In the genomic region with DNA sequence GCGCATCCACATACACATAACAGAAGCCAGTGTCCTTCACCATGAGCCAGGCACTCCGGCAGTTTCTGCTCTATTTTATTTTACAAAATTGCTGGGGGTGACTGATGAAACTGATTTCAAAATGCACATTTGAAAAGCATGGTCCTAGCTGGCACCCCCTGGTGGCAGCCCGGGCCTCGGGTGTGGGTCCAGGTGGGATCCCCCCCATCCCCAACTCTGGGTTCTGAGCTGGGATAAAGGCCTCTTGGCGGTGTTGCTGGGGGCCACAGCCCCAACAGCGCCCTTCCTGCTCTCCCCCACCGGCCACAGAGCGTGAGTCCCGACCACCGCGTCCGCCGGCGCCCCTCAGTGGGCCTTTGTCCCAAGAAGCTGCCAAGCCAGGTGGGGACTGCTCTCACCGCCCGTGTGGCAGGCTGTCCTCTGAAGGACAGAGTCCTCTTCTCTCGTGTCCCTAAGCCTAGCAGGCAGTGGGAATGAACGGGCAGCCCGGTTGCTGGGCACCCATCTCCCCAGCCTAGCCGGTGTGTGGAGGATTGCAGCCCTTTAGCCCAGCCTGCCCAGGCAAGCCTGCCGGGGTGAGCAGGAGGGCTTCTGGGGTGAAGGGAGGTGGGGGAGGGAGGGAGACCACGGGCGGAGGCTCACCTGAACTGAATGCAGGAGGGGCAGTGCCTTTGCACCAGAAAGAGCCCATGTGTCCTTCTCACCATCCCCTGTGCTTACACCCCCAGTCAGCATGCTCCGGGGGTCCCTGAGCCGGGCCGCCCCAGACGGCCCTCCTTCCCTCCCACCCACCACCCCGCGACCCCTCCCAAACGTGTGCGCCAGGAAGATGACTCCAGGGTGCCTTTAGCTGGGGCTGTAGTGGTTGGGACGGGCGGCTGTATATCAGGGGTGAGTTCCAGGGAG, we compare ENCODE assay signal across 8 cellular contexts. TPM values are rescaled to one million over a fixed set of nuclear protein-coding genes. Genes with fewer than 3 reads are reported as not detected.
DNase-seq lines count a peak whose midpoint lies in the region; ATAC-seq and TF ChIP-seq lines count a peak whose summit lies in the region.

No MANE protein-coding gene starts in this region.

- peaks cover 5% of the 10 kb centered on the region for H3K36me3 ChIP-seq in CD4-positive, CD25-positive, alpha-beta regulatory T cell (ENCODE audit: control insufficient read depth, insufficient read depth, low read length)
- H3K36me3 ChIP-seq in KMS-11 (ENCODE audit: insufficient read depth) = no peaks in the 10 kb centered on the region
- no peaks in the 10 kb centered on the region for H3K36me3 ChIP-seq in upper lobe of right lung

- peak overlapping the region; percentile 11; the same call in 1 of the 2 replicates for H3K9ac ChIP-seq in KMS-11

- H2AFZ ChIP-seq in KMS-11 (ENCODE audit: low read depth) = peak overlapping the region; percentile 81

- peak overlapping the region; percentile 68 for H3K27ac ChIP-seq in CD4-positive, CD25-positive, alpha-beta regulatory T cell (ENCODE audit: insufficient read depth, low read length, poor library complexity, severe bottlenecking)
- H3K27ac ChIP-seq in KMS-11 (no peak overlapping the region), upper lobe of right lung (peak overlapping the region; percentile 11)

- peak; percentile 13 to 23 for ATAC-seq in CD4-positive, CD25-positive, alpha-beta regulatory T cell (ENCODE audit: low read depth in 2 of 2)
- peak; percentile 28 to 39 for ATAC-seq in naive thymus-derived CD8-positive, alpha-beta T cell
- ATAC-seq in upper lobe of right lung (peak; percentile 1), HG02981 (IDR thresholded peaks at IDR 0.05; ENCODE audit: unreplicated experiment) (no peak)

- peak overlapping the region; percentile 61 for H3K4me3 ChIP-seq in CD4-positive, CD25-positive, alpha-beta regulatory T cell (ENCODE audit: low read depth, low read length)
- H3K4me3 ChIP-seq in KMS-11 (IDR thresholded peaks at IDR 0.05; ENCODE audit: insufficient read depth, low read depth, low read length) (no peak overlapping the region), epithelial cell of esophagus (ENCODE audit: low read length) (peak overlapping the region; percentile 46), upper lobe of right lung (peak overlapping the region; percentile 60)

- H3K4me1 ChIP-seq in CD4-positive, CD25-positive, alpha-beta regulatory T cell (ENCODE audit: control insufficient read depth, insufficient read depth, low read length, poor library complexity, severe bottlenecking) = peaks cover 57% of the 10 kb centered on the region
- peaks cover 54% of the 10 kb centered on the region for H3K4me1 ChIP-seq in KMS-11 (ENCODE audit: low read depth, poor library complexity, severe bottlenecking)
- H3K4me1 ChIP-seq in upper lobe of right lung = peaks cover 30% of the 10 kb centered on the region

- peak overlapping the region; percentile 62 to 94 (median 64) for H3K27ac Mint-ChIP-seq in CD4-positive, CD25-positive, alpha-beta regulatory T cell
- H3K27ac Mint-ChIP-seq in activated CD4-positive, alpha-beta memory T cell treated with anti-CD3 and anti-CD28 coated beads, Interleukin-2, amount 10 ng/mL, durations not matched to agents 7 days and 5 days = peak overlapping the region; percentile 44
- H3K27ac Mint-ChIP-seq in naive thymus-derived CD8-positive, alpha-beta T cell = peak overlapping the region in 9 of 10 donors; percentile 37 to 89 (median 73)

- H3K79me2 ChIP-seq in KMS-11 (ENCODE audit: insufficient read depth, low read depth) = no peaks in the 10 kb centered on the region

- TF ChIP-seq CTCF in KMS-11 (conservative IDR thresholded peaks at IDR 0.05; ENCODE audit: low read depth, low read length) (peak; percentile 60), epithelial cell of esophagus (IDR thresholded peaks at IDR 0.05; ENCODE audit: insufficient read depth, low read depth, low read length, missing control alignments) (peak; percentile 70), upper lobe of right lung (IDR thresholded peaks at IDR 0.05) (peak; percentile 57)

- H3K36me3 Mint-ChIP-seq in CD4-positive, CD25-positive, alpha-beta regulatory T cell = peaks cover 3% of the 10 kb centered on the region
- peaks cover 22% of the 10 kb centered on the region for H3K36me3 Mint-ChIP-seq in activated CD4-positive, alpha-beta memory T cell treated with anti-CD3 and anti-CD28 coated beads, Interleukin-2, amount 10 ng/mL, durations not matched to agents 7 days and 5 days (ENCODE audit: low read depth)
- H3K36me3 Mint-ChIP-seq in naive thymus-derived CD8-positive, alpha-beta T cell = peaks cover 0 to 4% (median 4%) of the 10 kb centered on the region in 3 donors

- POLR2A ChIA-PET in activated CD4-positive, alpha-beta memory T cell treated with anti-CD3 and anti-CD28 coated beads, Interleukin-2, amount 10 ng/mL, durations not matched to agents 7 days and 5 days (lab: Charles Lee) = interaction anchor here (0.6 to 4.7 kb wide), 6 partner anchors 11 to 97 kb away, joined by 3 to 41 read pairs (median 3); no protein-coding TSS in a partner anchor
- POLR2A ChIA-PET in naive thymus-derived CD8-positive, alpha-beta T cell (lab: Charles Lee) = interaction anchor here (0.7 to 6.1 kb wide), 9 partner anchors 12 to 127 kb away, joined by 3 to 96 read pairs (median 6); partner anchors contain the start of genes CTU2, MVD and RNF166

- CTCF ChIA-PET in activated CD4-positive, alpha-beta memory T cell treated with anti-CD3 and anti-CD28 coated beads, Interleukin-2, amount 10 ng/mL, durations not matched to agents 7 days and 5 days (lab: Charles Lee) = interaction anchor here (0.6 to 1.9 kb wide), 8 partner anchors 9 to 94 kb away, joined by 3 to 7 read pairs (median 4); no protein-coding TSS in a partner anchor

- no peaks in the 10 kb centered on the region for H4K20me1 ChIP-seq in KMS-11 (ENCODE audit: insufficient read depth)

- peak overlapping the region; percentile 92 for H3K4me2 ChIP-seq in KMS-11

- H3K27me3 ChIP-seq in CD4-positive, CD25-positive, alpha-beta regulatory T cell (ENCODE audit: control insufficient read depth, insufficient read depth, low read length) = no peaks in the 10 kb centered on the region
- H3K27me3 ChIP-seq in KMS-11 (ENCODE audit: insufficient read depth, low read depth) (peaks cover 20% of the 10 kb centered on the region; the same call in 1 of the 2 replicates), upper lobe of right lung (peaks cover 10% of the 10 kb centered on the region)

- no peaks in the 10 kb centered on the region for H3K9me3 ChIP-seq in CD4-positive, CD25-positive, alpha-beta regulatory T cell (ENCODE audit: control insufficient read depth in 2 of 2, low read length in 2 of 2)
- no peaks in the 10 kb centered on the region for H3K9me3 ChIP-seq in upper lobe of right lung

- DNase-seq in CD4-positive, CD25-positive, alpha-beta regulatory T cell = peak; percentile 38 to 62 (median 48)
- peak; percentile 66 for DNase-seq in activated CD4-positive, alpha-beta memory T cell treated with anti-CD3 and anti-CD28 coated beads, Interleukin-2, amount 10 ng/mL, durations not matched to agents 7 days and 5 days
- peak; percentile 67 for DNase-seq in epithelial cell of esophagus (ENCODE audit: low read depth)
- DNase-seq in naive thymus-derived CD8-positive, alpha-beta T cell = peak; percentile 45 to 80 (median 59)
- peak; percentile 75 for DNase-seq in upper lobe of right lung
- no peak for DNase-seq in NCI-H2081 treated with DMSO at 0.1 percent for 48 hours (lab: John Stamatoyannopoulos, UW)

- intact Hi-C loops in upper lobe of right lung (cut with DNase I) = no loop called here

- H3K4me3 Mint-ChIP-seq in CD4-positive, CD25-positive, alpha-beta regulatory T cell = peak overlapping the region; percentile 83 to 95 (median 90)
- peak overlapping the region; percentile 76 for H3K4me3 Mint-ChIP-seq in activated CD4-positive, alpha-beta memory T cell treated with anti-CD3 and anti-CD28 coated beads, Interleukin-2, amount 10 ng/mL, durations not matched to agents 7 days and 5 days
- H3K4me3 Mint-ChIP-seq in naive thymus-derived CD8-positive, alpha-beta T cell = peak overlapping the region; percentile 75 to 90 (median 82)

- no peaks in the 10 kb centered on the region for H3K9me3 Mint-ChIP-seq in CD4-positive, CD25-positive, alpha-beta regulatory T cell
- H3K9me3 Mint-ChIP-seq in activated CD4-positive, alpha-beta memory T cell treated with anti-CD3 and anti-CD28 coated beads, Interleukin-2, amount 10 ng/mL, durations not matched to agents 7 days and 5 days = no peaks in the 10 kb centered on the region
- no peaks in the 10 kb centered on the region for H3K9me3 Mint-ChIP-seq in naive thymus-derived CD8-positive, alpha-beta T cell

- H3K4me1 Mint-ChIP-seq in CD4-positive, CD25-positive, alpha-beta regulatory T cell = peaks cover 10 to 71% (median 35%) of the 10 kb centered on the region in 4 donors
- peaks cover 57% of the 10 kb centered on the region for H3K4me1 Mint-ChIP-seq in activated CD4-positive, alpha-beta memory T cell treated with anti-CD3 and anti-CD28 coated beads, Interleukin-2, amount 10 ng/mL, durations not matched to agents 7 days and 5 days
- H3K4me1 Mint-ChIP-seq in naive thymus-derived CD8-positive, alpha-beta T cell = peaks cover 9 to 64% (median 44%) of the 10 kb centered on the region in 4 donors

- H3K27me3 Mint-ChIP-seq in CD4-positive, CD25-positive, alpha-beta regulatory T cell = no peaks in the 10 kb centered on the region
- H3K27me3 Mint-ChIP-seq in activated CD4-positive, alpha-beta memory T cell treated with anti-CD3 and anti-CD28 coated beads, Interleukin-2, amount 10 ng/mL, durations not matched to agents 7 days and 5 days = no peaks in the 10 kb centered on the region
- no peaks in the 10 kb centered on the region for H3K27me3 Mint-ChIP-seq in naive thymus-derived CD8-positive, alpha-beta T cell

RNA-seq across cellular contexts. Expression of gene SNAI3, which starts 0.9 kb away (rescaled TPM):
- 10.4 TPM for total RNA-seq in CD4-positive, CD25-positive, alpha-beta regulatory T cell
- polyA plus RNA-seq in CD4-positive, CD25-positive, alpha-beta regulatory T cell = 10 to 100 TPM; 13.5 to 17.4 (median 16.5) TPM
- 10 to 100 TPM; 16.5 to 16.6 TPM for total RNA-seq in activated CD4-positive, alpha-beta memory T cell treated with anti-CD3 and anti-CD28 coated beads, Interleukin-2, amount 10 ng/mL, durations not matched to agents 7 days and 5 days
- total RNA-seq in naive thymus-derived CD8-positive, alpha-beta T cell = 1 to 10 TPM; 2.3 to 2.5 TPM
- polyA plus RNA-seq in naive thymus-derived CD8-positive, alpha-beta T cell = 1 to 10 TPM; 3.3 to 6.1 (median 5.3) TPM
- 7.0 TPM for total RNA-seq in upper lobe of right lung

RNA-seq across cellular contexts. Expression of gene RNF166, which starts 20.8 kb away (rescaled TPM):
- 420 TPM for total RNA-seq in CD4-positive, CD25-positive, alpha-beta regulatory T cell
- polyA plus RNA-seq in CD4-positive, CD25-positive, alpha-beta regulatory T cell = 100 to 1,000 TPM in 1 of 4 donors, 10 to 100 TPM in 3; 63.6 to 118 (median 97.3) TPM
- 100 to 1,000 TPM; 155 to 156 TPM for total RNA-seq in activated CD4-positive, alpha-beta memory T cell treated with anti-CD3 and anti-CD28 coated beads, Interleukin-2, amount 10 ng/mL, durations not matched to agents 7 days and 5 days
- 100 to 1,000 TPM; 209 to 230 TPM for total RNA-seq in naive thymus-derived CD8-positive, alpha-beta T cell
- 100 to 1,000 TPM in 2 of 3 donors, 10 to 100 TPM in 1; 79.4 to 104 (median 101) TPM for polyA plus RNA-seq in naive thymus-derived CD8-positive, alpha-beta T cell
- 50.6 TPM for total RNA-seq in upper lobe of right lung

RNA-seq across cellular contexts. Expression of gene CTU2, which starts 20.9 kb away (rescaled TPM):
- 26.0 TPM for total RNA-seq in CD4-positive, CD25-positive, alpha-beta regulatory T cell
- polyA plus RNA-seq in CD4-positive, CD25-positive, alpha-beta regulatory T cell = 10 to 100 TPM; 11.8 to 14.0 (median 12.6) TPM
- 10 to 100 TPM; 16.5 to 17.3 TPM for total RNA-seq in activated CD4-positive, alpha-beta memory T cell treated with anti-CD3 and anti-CD28 coated beads, Interleukin-2, amount 10 ng/mL, durations not matched to agents 7 days and 5 days
- total RNA-seq in naive thymus-derived CD8-positive, alpha-beta T cell = 10 to 100 TPM; 28.7 to 31.5 TPM
- polyA plus RNA-seq in naive thymus-derived CD8-positive, alpha-beta T cell = 10 to 100 TPM; 16.9 to 21.9 (median 19.0) TPM
- 21.3 TPM for total RNA-seq in upper lobe of right lung

RNA-seq across cellular contexts. Expression of gene MVD, which starts 22.5 kb away (rescaled TPM):
- total RNA-seq in CD4-positive, CD25-positive, alpha-beta regulatory T cell = 59.7 TPM
- polyA plus RNA-seq in CD4-positive, CD25-positive, alpha-beta regulatory T cell = 10 to 100 TPM; 19.6 to 27.8 (median 21.9) TPM
- total RNA-seq in activated CD4-positive, alpha-beta memory T cell treated with anti-CD3 and anti-CD28 coated beads, Interleukin-2, amount 10 ng/mL, durations not matched to agents 7 days and 5 days = 100 to 1,000 TPM; 134 to 139 TPM
- 10 to 100 TPM; 40.2 to 42.7 TPM for total RNA-seq in naive thymus-derived CD8-positive, alpha-beta T cell
- polyA plus RNA-seq in naive thymus-derived CD8-positive, alpha-beta T cell = 10 to 100 TPM; 14.4 to 20.4 (median 18.5) TPM
- total RNA-seq in upper lobe of right lung = 104 TPM

RNA-seq across cellular contexts. Expression of gene CYBA, which starts 34.6 kb away (rescaled TPM):
- 351 TPM for total RNA-seq in CD4-positive, CD25-positive, alpha-beta regulatory T cell
- 100 to 1,000 TPM; 707 to 964 (median 782) TPM for polyA plus RNA-seq in CD4-positive, CD25-positive, alpha-beta regulatory T cell
- 100 to 1,000 TPM; 580 to 588 TPM for total RNA-seq in activated CD4-positive, alpha-beta memory T cell treated with anti-CD3 and anti-CD28 coated beads, Interleukin-2, amount 10 ng/mL, durations not matched to agents 7 days and 5 days
- 100 to 1,000 TPM; 231 to 235 TPM for total RNA-seq in naive thymus-derived CD8-positive, alpha-beta T cell
- polyA plus RNA-seq in naive thymus-derived CD8-positive, alpha-beta T cell = 100 to 1,000 TPM; 625 to 787 (median 649) TPM
- 257 TPM for total RNA-seq in upper lobe of right lung
